ENCODE assay signal across 9 cellular contexts in genomic region chr3:116445291-116445841, GRCh38. TPM values are rescaled to one million over a fixed set of nuclear protein-coding genes. Genes with fewer than 3 reads are reported as not detected.
DNase-seq lines count a peak whose midpoint lies in the region; ATAC-seq and TF ChIP-seq lines count a peak whose summit lies in the region.
"Had no signal": no experiment of that assay in that cellular context is flagged by ENCODE, and none has a peak within 500 bp of the region (broad histone marks: within the 10 kb centered on the region; RNA-seq: fewer than 3 reads in every experiment).

Gene LSAMP, minus strand, starts transcription at chr3:116445487.

- peak within 1 kb of the TSS; percentile 98 for H3K4me2 ChIP-seq in mesendoderm (ENCODE audit: low read length)

- peak within 1 kb of the TSS; percentile 81 for H3K56ac ChIP-seq in mesendoderm (ENCODE audit: low read length)

- H3K9me3 Mint-ChIP-seq in MCF 10A (ENCODE audit: unreplicated experiment): no peaks in the 10 kb centered on the region
- peaks cover 0 to 8% (median 7%) of the 10 kb centered on the region in 3 donors for H3K9me3 Mint-ChIP-seq in T-cell

- peak within 1 kb of the TSS; percentile 73 for H3K23ac ChIP-seq in mesendoderm (ENCODE audit: low read length)

- H3K4me3 ChIP-seq in breast epithelium: peak within 1 kb of the TSS; percentile 27 to 57 (median 35)
- H3K4me3 ChIP-seq in duodenal mucosa (ENCODE audit: low read depth in 1 of 2, low read length in 2 of 2): peak within 1 kb of the TSS; percentile 19 to 34
- H3K4me3 ChIP-seq in mesendoderm (ENCODE audit: low read length): peak within 1 kb of the TSS; percentile 70

- no peak within 1 kb of the TSS for H2BK5ac ChIP-seq in mesendoderm (ENCODE audit: low read length)

- WGBS in mesendoderm (ENCODE audit: extremely low coverage, insufficient coverage, low lambda C conversion rate): no CpG with 5 or more reads among the region's 15 CpGs

- H3K36me3 ChIP-seq in breast epithelium (no peaks in the 10 kb centered on the region), duodenal mucosa (ENCODE audit: control insufficient read depth in 1 of 2, insufficient read depth in 2 of 2, low read length in 2 of 2) (no peaks in the 10 kb centered on the region), mesendoderm (ENCODE audit: control insufficient read depth, insufficient read depth, low read length) (no peaks in the 10 kb centered on the region)

- H2BK15ac ChIP-seq in mesendoderm (replicated peaks; ENCODE audit: low read depth): no peak within 1 kb of the TSS

- no peak within 1 kb of the TSS for H3K27ac ChIP-seq in breast epithelium
- H3K27ac ChIP-seq in duodenal mucosa (ENCODE audit: low read depth, low read length): no peak within 1 kb of the TSS
- peak within 1 kb of the TSS; percentile 13 for H3K27ac ChIP-seq in mesendoderm (ENCODE audit: low read depth, low read length)

- H3K9me3 ChIP-seq in breast epithelium (no peaks in the 10 kb centered on the region), duodenal mucosa (ENCODE audit: control insufficient read depth in 1 of 2, low read length in 2 of 2) (no peaks in the 10 kb centered on the region)

- no peak within 1 kb of the TSS for H3K4me3 Mint-ChIP-seq in MCF 10A (ENCODE audit: unreplicated experiment)
- no peak within 1 kb of the TSS for H3K4me3 Mint-ChIP-seq in T-cell
- H3K4me3 Mint-ChIP-seq: activated T-cell treated with anti-CD3 and anti-CD28 coated beads, Interleukin-2, amount 50 U/mL, for 72 hours had no signal

- H3K4me1 Mint-ChIP-seq in MCF 10A (ENCODE audit: insufficient read depth, unreplicated experiment): no peaks in the 10 kb centered on the region
- H3K4me1 Mint-ChIP-seq in T-cell: no peaks in the 10 kb centered on the region

- H3K4me1 ChIP-seq in breast epithelium: no peaks in the 10 kb centered on the region
- no peaks in the 10 kb centered on the region for H3K4me1 ChIP-seq in duodenal mucosa (ENCODE audit: control insufficient read depth in 1 of 2, insufficient read depth in 2 of 2, low read length in 2 of 2)
- peaks cover 3% of the 10 kb centered on the region for H3K4me1 ChIP-seq in mesendoderm (ENCODE audit: control insufficient read depth, low read depth, low read length)

- H2AK5ac ChIP-seq in mesendoderm (ENCODE audit: low read length): no peak within 1 kb of the TSS

- no peak within 1 kb of the TSS for H4K8ac ChIP-seq in mesendoderm (ENCODE audit: low read depth, low read length)

- no peak within 1 kb of the TSS for H3K4ac ChIP-seq in mesendoderm (ENCODE audit: low read depth, low read length)

- no peak for DNase-seq in breast epithelium (ENCODE audit: low spot score in 2 of 2)
- DNase-seq in MCF 10A (ENCODE audit: unreplicated experiment): no peak
- DNase-seq in mesendoderm: peak; percentile 75
- DNase-seq in T-cell: no peak
- DNase-seq in kidney glomerular epithelial cell (lab: John Stamatoyannopoulos, UW): no peak
- DNase-seq: activated T-cell treated with anti-CD3 and anti-CD28 coated beads, Interleukin-2, amount 50 U/mL, for 72 hours had no signal

- CTCF ChIA-PET in MCF 10A (lab: Yijun Ruan, JAX) (interaction anchor here (0.6 kb wide), 1 partner anchor 604 kb away, joined by 3 read pairs; no protein-coding TSS in a partner anchor), T-cell (lab: Charles Lee) (no interaction called here)

- no TSS peak for BruUV-seq in MCF 10A (replicated peaks; lab: Mats Ljungman, UMichigan)

- no peak for TF ChIP-seq POLR2A in breast epithelium (IDR thresholded peaks at IDR 0.05)

- H3K27me3 ChIP-seq in breast epithelium (no peaks in the 10 kb centered on the region), duodenal mucosa (ENCODE audit: control insufficient read depth in 1 of 2, insufficient read depth in 2 of 2, low read length in 2 of 2) (peaks cover 0 to 5% of the 10 kb centered on the region in 2 donors), mesendoderm (ENCODE audit: insufficient read depth, low read length, poor library complexity) (no peaks in the 10 kb centered on the region)

- no peak within 1 kb of the TSS for H3K18ac ChIP-seq in mesendoderm (ENCODE audit: low read length)

- H3K27ac Mint-ChIP-seq in MCF 10A (ENCODE audit: low read depth, unreplicated experiment): no peak within 1 kb of the TSS
- no peak within 1 kb of the TSS for H3K27ac Mint-ChIP-seq in T-cell
- H3K27ac Mint-ChIP-seq: activated T-cell treated with anti-CD3 and anti-CD28 coated beads, Interleukin-2, amount 50 U/mL, for 72 hours had no signal

- no peak for TF ChIP-seq CTCF in breast epithelium (IDR thresholded peaks at IDR 0.05)
- no peak for TF ChIP-seq CTCF in MCF 10A (IDR thresholded peaks at IDR 0.05; ENCODE audit: unreplicated experiment)

- no peaks in the 10 kb centered on the region for H3K79me2 ChIP-seq in mesendoderm (ENCODE audit: control insufficient read depth, insufficient read depth, low read length)

- intact Hi-C loops in breast epithelium (cut with DNase I; ENCODE audit: low total_unique reads): no loop called here
- intact Hi-C loops in MCF 10A (cut with micrococcal nuclease): no loop called here

- peaks cover 6% of the 10 kb centered on the region for H3K36me3 Mint-ChIP-seq in MCF 10A (ENCODE audit: insufficient read depth, unreplicated experiment)
- no peaks in the 10 kb centered on the region for H3K36me3 Mint-ChIP-seq in T-cell

- peaks cover 51% of the 10 kb centered on the region for H3K27me3 Mint-ChIP-seq in MCF 10A (ENCODE audit: insufficient read depth, unreplicated experiment)
- H3K27me3 Mint-ChIP-seq in T-cell: peaks cover 9 to 12% of the 10 kb centered on the region in 2 donors

- POLR2A ChIA-PET in MCF 10A (lab: Yijun Ruan, JAX) (no interaction called here), T-cell (lab: Charles Lee) (no interaction called here)

- no peak within 1 kb of the TSS for H4K5ac ChIP-seq in mesendoderm (ENCODE audit: low read length)

- no peaks in the 10 kb centered on the region for H3K79me1 ChIP-seq in mesendoderm (ENCODE audit: low read length)

- H3K9ac ChIP-seq in duodenal mucosa (ENCODE audit: low read depth in 1 of 2, low read length in 2 of 2) (no peak within 1 kb of the TSS), mesendoderm (ENCODE audit: low read length) (peak within 1 kb of the TSS; percentile 75)

- ATAC-seq in GM18502 (IDR thresholded peaks at IDR 0.05; ENCODE audit: poor library complexity, unreplicated experiment) (no peak), HG03565 (IDR thresholded peaks at IDR 0.05; ENCODE audit: unreplicated experiment) (no peak), T-cell (replicated peaks in 1 of 4) (no peak)
- ATAC-seq: activated T-cell treated with anti-CD3 and anti-CD28 coated beads, Interleukin-2, amount 50 U/mL, for 72 hours had no signal

- H2BK120ac ChIP-seq in mesendoderm (ENCODE audit: low read depth, low read length): no peak within 1 kb of the TSS

RNA-seq across cellular contexts. Expression of gene LSAMP, which starts in this region (rescaled TPM):
- total RNA-seq in breast epithelium (1 to 10 TPM; 1.6 to 3.8 (median 3.5) TPM), MCF 10A (2022) (not detected in 2 replicates), T-cell (under 1 TPM in 3 of 5 donors, not detected in 2; 0.03 to 0.28 (median 0.06) TPM)
- polyA plus RNA-seq in mesendoderm (2013, experiment 1 of 2): 0.56 TPM
- 0.91 TPM for polyA plus RNA-seq in mesendoderm (2013, experiment 2 of 2)
- total RNA-seq: activated T-cell treated with anti-CD3 and anti-CD28 coated beads, Interleukin-2, amount 50 U/mL, for 72 hours had no signal
